ENCODE assay signal across 1 cellular context in genomic region chr5:115841382-115842088, GRCh38.
TF ChIP-seq lines count a peak whose summit lies in the region.

Gene AP3S1 (plus strand): TSS chr5:115841935. CDS start chr5:115842038, 103 bp downstream.
Gene ATG12 (minus strand): TSS chr5:115841565. CDS start chr5:115841552, 13 bp downstream.

TF ChIP-seq in HepG2, 621 proteins besides CTCF, POLR2A, EP300 and RAD21 (continued from another document and continues in another):
- TF ChIP-seq HMGXB3 (CRISPR knock-in tag; IDR thresholded peaks at IDR 0.05; ENCODE audit: borderline replicate concordance) (peak; percentile 80), CREB1 (IDR thresholded peaks at IDR 0.05) (peak; percentile 67), CREB1 (CRISPR knock-in tag; IDR thresholded peaks at IDR 0.05) (peak; percentile 65), ZNF552 (CRISPR knock-in tag; IDR thresholded peaks at IDR 0.05; ENCODE audit: borderline replicate concordance) (peak; percentile 83), ATF4 (CRISPR knock-in tag; IDR thresholded peaks at IDR 0.05) (peak in 1 of 2 experiments; percentile 81; a peak in 2 of 4 replicates), ZNF101 (CRISPR knock-in tag; IDR thresholded peaks at IDR 0.05; ENCODE audit: borderline replicate concordance, low read depth) (no peak), NFIC (IDR thresholded peaks at IDR 0.05; ENCODE audit: low read length) (peak; percentile 32; the same call in 1 of the 2 replicates), ZNF513 (CRISPR knock-in tag; conservative IDR thresholded peaks at IDR 0.05) (no peak; the same call in 1 of the 2 replicates), RORA (CRISPR knock-in tag; IDR thresholded peaks at IDR 0.05) (no peak), SIX1 (CRISPR knock-in tag; IDR thresholded peaks at IDR 0.05; ENCODE audit: borderline replicate concordance) (no peak), ZZZ3 (CRISPR knock-in tag; IDR thresholded peaks at IDR 0.05; ENCODE audit: borderline replicate concordance) (no peak), NFKBIZ (CRISPR knock-in tag; IDR thresholded peaks at IDR 0.05) (no peak; the same call in 1 of the 2 replicates), IRX3 (CRISPR knock-in tag; IDR thresholded peaks at IDR 0.05; ENCODE audit: borderline replicate concordance, low read depth) (peak; percentile 87; the same call in 1 of the 2 replicates), DMAP1 (CRISPR knock-in tag; IDR thresholded peaks at IDR 0.05) (peak; percentile 96), ZNF672 (CRISPR knock-in tag; IDR thresholded peaks at IDR 0.05) (peak; percentile 77; the same call in 1 of the 2 replicates), ZNF230 (CRISPR knock-in tag; IDR thresholded peaks at IDR 0.05) (no peak; the same call in 1 of the 2 replicates), SOX13 (IDR thresholded peaks at IDR 0.05) (no peak), SOX13 (CRISPR knock-in tag; conservative IDR thresholded peaks at IDR 0.05 in 1 of 2, IDR thresholded peaks at IDR 0.05 in 1 of 2) (peak in 1 of 2 experiments; percentile 49; a peak in 2 of 4 replicates), ETS1 (CRISPR knock-in tag; IDR thresholded peaks at IDR 0.05) (0 out of 2 replicates have a peak, but pooled peaks have one; percentile 23), NCOA5 (CRISPR knock-in tag; IDR thresholded peaks at IDR 0.05) (no peak), SSRP1 (CRISPR knock-in tag; IDR thresholded peaks at IDR 0.05) (peak; percentile 73; the same call in 1 of the 2 replicates), TMF1 (CRISPR knock-in tag; IDR thresholded peaks at IDR 0.05; ENCODE audit: low read depth) (no peak), ZMYM4 (CRISPR knock-in tag; IDR thresholded peaks at IDR 0.05) (peak; percentile 93), MAF1 (CRISPR knock-in tag; IDR thresholded peaks at IDR 0.05; ENCODE audit: borderline replicate concordance) (no peak), TBX2 (CRISPR knock-in tag; IDR thresholded peaks at IDR 0.05; ENCODE audit: borderline replicate concordance) (peak; percentile 93), HOXD1 (CRISPR knock-in tag; IDR thresholded peaks at IDR 0.05) (peak; percentile 38; the same call in 1 of the 2 replicates), ZNF34 (CRISPR knock-in tag; IDR thresholded peaks at IDR 0.05; ENCODE audit: borderline replicate concordance) (no peak), CEBPG (CRISPR knock-in tag; IDR thresholded peaks at IDR 0.05) (peak; percentile 35; the same call in 1 of the 2 replicates), BCLAF1 (IDR thresholded peaks at IDR 0.05) (no peak), ZNF414 (CRISPR knock-in tag; IDR thresholded peaks at IDR 0.05) (0 out of 2 replicates have a peak, but pooled peaks have one; percentile 73), SP5 (CRISPR knock-in tag; IDR thresholded peaks at IDR 0.05; ENCODE audit: borderline replicate concordance, low read depth) (peak; percentile 87; the same call in 1 of the 2 replicates), ZIK1 (CRISPR knock-in tag; IDR thresholded peaks at IDR 0.05; ENCODE audit: borderline replicate concordance, low read depth) (peak; percentile 97), ZNF75D (CRISPR knock-in tag; IDR thresholded peaks at IDR 0.05; ENCODE audit: borderline replicate concordance) (no peak), IRF9 (CRISPR knock-in tag; IDR thresholded peaks at IDR 0.05; ENCODE audit: borderline replicate concordance) (no peak), SKI (IDR thresholded peaks at IDR 0.05; ENCODE audit: partially characterized antibody) (peak; percentile 28), KLF9 (CRISPR knock-in tag; IDR thresholded peaks at IDR 0.05; ENCODE audit: low read depth) (0 out of 2 replicates have a peak, but pooled peaks have one; percentile 80), MTA1 (CRISPR knock-in tag; IDR thresholded peaks at IDR 0.05; ENCODE audit: borderline replicate concordance) (peak; percentile 54; the same call in 1 of the 2 replicates), ZBTB4 (CRISPR knock-in tag; IDR thresholded peaks at IDR 0.05; ENCODE audit: borderline replicate concordance) (peak; percentile 38; the same call in 1 of the 2 replicates), RFX5 (IDR thresholded peaks at IDR 0.05; ENCODE audit: low read depth, low read length) (no peak), ZBTB33 (CRISPR knock-in tag; IDR thresholded peaks at IDR 0.05) (peak; percentile 30; the same call in 1 of the 2 replicates), ZNF569 (CRISPR knock-in tag; IDR thresholded peaks at IDR 0.05; ENCODE audit: borderline replicate concordance) (no peak)
